In genomic region chr12:98465950-98466349, GRCh38 we compare ENCODE assay signal across 24 cellular contexts.
"Had no signal": no experiment of that assay in that cellular context is flagged by ENCODE, and none has a peak within 500 bp of the region (broad histone marks: within the 10 kb centered on the region; RNA-seq: fewer than 3 reads in every experiment).

No MANE protein-coding gene starts in this region.

- H3K4me1 ChIP-seq: suprapubic skin, vagina had no signal

- H3K27ac ChIP-seq: esophagus squamous epithelium, lower lobe of right lung, skin epidermis, suprapubic skin, vagina had no signal

- DNase-seq: activated CD4-positive, alpha-beta T cell treated with anti-CD3 and anti-CD28 coated beads, Interleukin-2, amount 10 ng/mL, durations not matched to agents 24 days and 14 days; activated CD4-positive, CD25-positive, alpha-beta regulatory T cell; activated CD8-positive, alpha-beta T cell treated with anti-CD3 and anti-CD28 coated beads for 36 hours; activated effector memory CD4-positive, alpha-beta T cell treated with anti-CD3 and anti-CD28 coated beads, Interleukin-2, amount 50 U/mL, for 16 hours; activated naive CD4-positive, alpha-beta T cell treated with anti-CD3 and anti-CD28 coated beads, Interleukin-2, amount 50 U/mL, for 16 hours; activated T-cell treated with anti-CD3 and anti-CD28 coated beads, Interleukin-2, amount 50 U/mL, for 72 hours; aorta; cortex of kidney; esophagus squamous epithelium; foreskin fibroblast; hypothalamus; islet precursor cell; left colon; lower lobe of right lung; occipital lobe; stimulated activated CD4-positive, alpha-beta T cell treated with anti-CD3 and anti-CD28 coated beads, Interleukin-15, amount 100 ng/mL, for 24 hours; stimulated activated CD4-positive, alpha-beta T cell treated with anti-CD3 and anti-CD28 coated beads, Interleukin-4, amount 100 ng/mL, for 1 hour; stimulated activated naive CD8-positive, alpha-beta T cell treated with anti-CD3 and anti-CD28 coated beads, Interleukin-15, amount 100 ng/mL, for 72 hours; T-cell; T1000; trophoblast cell had no signal

- H3K9me3 Mint-ChIP-seq: activated CD4-positive, alpha-beta T cell treated with anti-CD3 and anti-CD28 coated beads, Interleukin-2, amount 10 ng/mL, durations not matched to agents 24 days and 14 days; activated CD8-positive, alpha-beta T cell treated with anti-CD3 and anti-CD28 coated beads for 36 hours; activated T-cell treated with anti-CD3 and anti-CD28 coated beads, Interleukin-2, amount 50 U/mL, for 72 hours; stimulated activated naive CD8-positive, alpha-beta T cell treated with anti-CD3 and anti-CD28 coated beads, Interleukin-15, amount 100 ng/mL, for 72 hours; T-cell had no signal

- H3K27ac Mint-ChIP-seq: activated CD4-positive, alpha-beta T cell treated with anti-CD3 and anti-CD28 coated beads, Interleukin-2, amount 10 ng/mL, durations not matched to agents 24 days and 14 days; activated CD8-positive, alpha-beta T cell treated with anti-CD3 and anti-CD28 coated beads for 36 hours; activated T-cell treated with anti-CD3 and anti-CD28 coated beads, Interleukin-2, amount 50 U/mL, for 72 hours; stimulated activated naive CD8-positive, alpha-beta T cell treated with anti-CD3 and anti-CD28 coated beads, Interleukin-15, amount 100 ng/mL, for 72 hours; T-cell had no signal

- H3K4me1 Mint-ChIP-seq: stimulated activated naive CD8-positive, alpha-beta T cell treated with anti-CD3 and anti-CD28 coated beads, Interleukin-15, amount 100 ng/mL, for 72 hours; T-cell had no signal

- H3K4me3 ChIP-seq: esophagus squamous epithelium, lower lobe of right lung, skin epidermis, suprapubic skin, vagina had no signal

- H3K27me3 Mint-ChIP-seq: stimulated activated naive CD8-positive, alpha-beta T cell treated with anti-CD3 and anti-CD28 coated beads, Interleukin-15, amount 100 ng/mL, for 72 hours had no signal

- H3K27me3 ChIP-seq: esophagus squamous epithelium, suprapubic skin, vagina had no signal

- H3K36me3 ChIP-seq: esophagus squamous epithelium, lower lobe of right lung, suprapubic skin, vagina had no signal

- ATAC-seq: activated CD8-positive, alpha-beta T cell treated with anti-CD3 and anti-CD28 coated beads for 36 hours; left colon; lower lobe of right lung; stimulated activated naive CD8-positive, alpha-beta T cell treated with anti-CD3 and anti-CD28 coated beads, Interleukin-15, amount 100 ng/mL, for 72 hours; T-cell had no signal

- H3K36me3 Mint-ChIP-seq: T-cell had no signal

- H3K4me3 Mint-ChIP-seq: activated CD4-positive, alpha-beta T cell treated with anti-CD3 and anti-CD28 coated beads, Interleukin-2, amount 10 ng/mL, durations not matched to agents 24 days and 14 days; activated CD8-positive, alpha-beta T cell treated with anti-CD3 and anti-CD28 coated beads for 36 hours; stimulated activated naive CD8-positive, alpha-beta T cell treated with anti-CD3 and anti-CD28 coated beads, Interleukin-15, amount 100 ng/mL, for 72 hours; T-cell had no signal

- H3K9me3 ChIP-seq: esophagus squamous epithelium, lower lobe of right lung, suprapubic skin, vagina had no signal
